ENCODE assay signal across 8 cellular contexts in the genomic region with DNA sequence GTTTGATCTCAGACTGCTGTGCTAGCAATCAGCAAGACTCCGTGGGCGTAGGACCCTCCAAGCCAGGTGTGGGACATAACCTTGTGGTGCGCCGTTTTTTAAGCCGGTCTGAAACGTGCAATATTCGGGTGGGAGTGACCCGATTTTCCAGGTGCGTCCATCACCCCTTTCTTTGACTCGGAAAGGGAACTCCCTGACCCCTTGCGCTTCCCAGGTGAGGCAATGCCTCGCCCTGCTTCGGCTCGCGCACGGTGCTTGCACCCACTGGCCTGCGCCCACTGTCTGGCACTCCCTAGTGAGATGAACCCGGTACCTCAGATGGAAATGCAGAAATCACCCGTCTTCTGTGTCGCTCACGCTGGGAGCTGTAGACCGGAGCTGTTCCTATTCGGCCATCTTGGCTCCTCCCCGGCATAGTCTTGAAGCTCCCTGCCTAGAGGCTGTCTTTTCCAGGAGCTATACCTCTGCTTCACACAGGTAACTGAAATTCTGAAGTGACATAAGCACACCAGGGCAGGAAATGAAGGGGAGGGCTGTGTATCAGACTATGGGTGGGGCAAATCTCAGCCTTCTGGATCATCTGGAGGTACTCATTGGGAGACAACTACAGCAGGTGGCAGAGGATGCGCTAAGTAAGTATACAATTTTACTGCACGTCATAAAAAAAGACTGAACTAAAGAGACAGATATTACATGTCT.
A peak's percentile ranks its signal among the peaks of the same experiment; 100 is the strongest.
DNase-seq lines count a peak whose midpoint lies in the region; ATAC-seq and TF ChIP-seq lines count a peak whose summit lies in the region.
"Not testable (repeated sequence)": the region's sequence is repeated elsewhere in the genome, so short reads cannot be mapped to it uniquely, and the experiment has no call there.

No MANE protein-coding gene starts in this region.

- not testable (repeated sequence) for H4K12ac ChIP-seq in trophoblast cell (ENCODE audit: low read depth, low read length)

- not testable (repeated sequence) for H3K27me3 Mint-ChIP-seq in WTC11 (ENCODE audit: low read depth)

- H2BK120ac ChIP-seq in trophoblast cell (ENCODE audit: insufficient read depth, low read length, poor library complexity), result not testable (repeated sequence)

- H4K8ac ChIP-seq in trophoblast cell (ENCODE audit: low read depth, low read length), result peak overlapping the region; percentile 19

- not testable (repeated sequence) for H3K4ac ChIP-seq in trophoblast cell (ENCODE audit: low read depth, low read length)

- H2AK5ac ChIP-seq in trophoblast cell (ENCODE audit: low read length), result not testable (repeated sequence)

- H3K9ac ChIP-seq in iPS-15b (ENCODE audit: low read depth, low read length), result peak overlapping the region; percentile 66
- H3K9ac ChIP-seq in trophoblast cell (ENCODE audit: low read length), result not testable (repeated sequence)

- not testable (repeated sequence) for TF ChIP-seq CTCF in WTC11 (IDR thresholded peaks at IDR 0.05)

- H3K4me3 Mint-ChIP-seq in WTC11, result peak overlapping the region; percentile 56

- peaks cover 26% of the 10 kb centered on the region for H3K9me3 Mint-ChIP-seq in WTC11

- H3K36me3 ChIP-seq in iPS-15b (ENCODE audit: control insufficient read depth, insufficient read depth, low read length); trophoblast cell (ENCODE audit: control insufficient read depth in 1 of 2, insufficient read depth in 2 of 2, low read length in 2 of 2): not testable (repeated sequence)

- H3K18ac ChIP-seq in trophoblast cell (ENCODE audit: low read length), result not testable (repeated sequence)

- not testable (repeated sequence) for H3K4me1 ChIP-seq in iPS-15b (ENCODE audit: control insufficient read depth, insufficient read depth, low read length); trophoblast cell (ENCODE audit: control insufficient read depth in 1 of 2, insufficient read depth in 2 of 2, low read length in 2 of 2)

- not testable (repeated sequence) for H3K79me1 ChIP-seq in trophoblast cell (ENCODE audit: low read length)

- WGBS in trophoblast cell (ENCODE audit: extremely low coverage, insufficient coverage, insufficient read length), result no CpG with 5 or more reads among the region's 26 CpGs

- DNase-seq in A172 (ENCODE audit: low spot score) (peak; percentile 4), ELF-1 (ENCODE audit: low read depth, low spot score) (peak; percentile 75), HEK293T (ENCODE audit: extremely low spot score) (peak; percentile 5), NCI-H1417 treated with DMSO at 0.1 percent for 48 hours (lab: John Stamatoyannopoulos, UW) (peak; percentile 37), NCI-H774 (lab: John Stamatoyannopoulos, UW) (peak; percentile 36), WTC11 (ENCODE audit: low spot score) (peak; percentile 16)
- not testable (repeated sequence) for DNase-seq in trophoblast cell

- H2BK12ac ChIP-seq in trophoblast cell (ENCODE audit: low read length), result not testable (repeated sequence)

- not testable (repeated sequence) for H3K27ac ChIP-seq in trophoblast cell (ENCODE audit: low read depth, low read length)

- H3K27me3 ChIP-seq in iPS-15b (ENCODE audit: control insufficient read depth, insufficient read depth, low read length); trophoblast cell (ENCODE audit: insufficient read depth, low read length): not testable (repeated sequence)

- POLR2A ChIA-PET in HEK293T (lab: Yijun Ruan, JAX); WTC11 (lab: Charles Lee): not testable (repeated sequence)

- ATAC-seq in WTC11, result peak; percentile 93

- H3K4me2 ChIP-seq in trophoblast cell (ENCODE audit: low read length), result not testable (repeated sequence)

- not testable (repeated sequence) for H4K91ac ChIP-seq in trophoblast cell (ENCODE audit: low read depth, low read length)

- H3K23ac ChIP-seq in trophoblast cell (ENCODE audit: low read length), result not testable (repeated sequence)

- H2BK5ac ChIP-seq in trophoblast cell (ENCODE audit: low read depth, low read length, poor library complexity), result not testable (repeated sequence)

- H3K4me1 Mint-ChIP-seq in WTC11, result not testable (repeated sequence)

- H3K79me2 ChIP-seq in trophoblast cell (ENCODE audit: control insufficient read depth, insufficient read depth, low read length, poor library complexity), result not testable (repeated sequence)

- not testable (repeated sequence) for H3K9me3 ChIP-seq in iPS-15b (ENCODE audit: control insufficient read depth, insufficient read depth, low read length); trophoblast cell (ENCODE audit: insufficient read depth, low read depth, low read length)

- peak overlapping the region; percentile 49 for H3K4me3 ChIP-seq in iPS-15b (ENCODE audit: low read depth, low read length)
- H3K4me3 ChIP-seq in trophoblast cell (ENCODE audit: low read depth, low read length), result not testable (repeated sequence)

- CTCF ChIA-PET in HEK293T (lab: Yijun Ruan, JAX); WTC11 (lab: Charles Lee): not testable (repeated sequence)

- H3K14ac ChIP-seq in trophoblast cell (ENCODE audit: low read length), result not testable (repeated sequence)

- peak overlapping the region; percentile 63 for H3K27ac Mint-ChIP-seq in WTC11

- H2AFZ ChIP-seq in trophoblast cell (ENCODE audit: insufficient read depth, low read length, poor library complexity), result not testable (repeated sequence)

- peaks cover 29% of the 10 kb centered on the region for H3K36me3 Mint-ChIP-seq in WTC11

TF ChIP-seq in WTC11, 78 proteins besides CTCF, POLR2A, EP300 and RAD21:
- TF ChIP-seq, protein P1, sequence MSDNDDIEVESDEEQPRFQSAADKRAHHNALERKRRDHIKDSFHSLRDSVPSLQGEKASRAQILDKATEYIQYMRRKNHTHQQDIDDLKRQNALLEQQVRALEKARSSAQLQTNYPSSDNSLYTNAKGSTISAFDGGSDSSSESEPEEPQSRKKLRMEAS (CRISPR knock-in tag; IDR thresholded peaks at IDR 0.05), result 0 out of 2 replicates have a peak, but pooled peaks have one; percentile 21
